1 cellular context compared by ENCODE assay signal in the genomic region with DNA sequence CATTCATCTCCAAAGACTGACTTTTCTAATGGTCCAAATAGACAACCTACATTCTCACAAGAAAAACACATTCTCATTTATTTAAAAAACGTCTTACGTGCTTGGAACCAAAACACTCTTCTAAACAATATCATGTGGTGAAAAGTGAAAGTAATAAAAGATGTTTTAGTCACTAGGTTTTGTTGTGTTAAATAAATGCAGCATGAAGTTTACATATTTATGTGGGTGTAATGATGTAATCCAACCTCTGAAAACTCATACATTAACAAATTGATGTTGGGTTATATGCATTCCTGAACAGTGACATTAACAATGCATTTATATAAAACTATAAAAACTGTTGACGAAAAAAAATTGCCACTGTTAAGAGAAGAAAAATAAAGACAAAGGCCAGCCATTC.
TF ChIP-seq lines count a peak whose summit lies in the region.

No MANE protein-coding gene starts in this region.

TF ChIP-seq in SK-N-SH, 30 proteins besides CTCF, POLR2A, EP300 and RAD21 (continued from another document):
- TF ChIP-seq, protein P1, sequence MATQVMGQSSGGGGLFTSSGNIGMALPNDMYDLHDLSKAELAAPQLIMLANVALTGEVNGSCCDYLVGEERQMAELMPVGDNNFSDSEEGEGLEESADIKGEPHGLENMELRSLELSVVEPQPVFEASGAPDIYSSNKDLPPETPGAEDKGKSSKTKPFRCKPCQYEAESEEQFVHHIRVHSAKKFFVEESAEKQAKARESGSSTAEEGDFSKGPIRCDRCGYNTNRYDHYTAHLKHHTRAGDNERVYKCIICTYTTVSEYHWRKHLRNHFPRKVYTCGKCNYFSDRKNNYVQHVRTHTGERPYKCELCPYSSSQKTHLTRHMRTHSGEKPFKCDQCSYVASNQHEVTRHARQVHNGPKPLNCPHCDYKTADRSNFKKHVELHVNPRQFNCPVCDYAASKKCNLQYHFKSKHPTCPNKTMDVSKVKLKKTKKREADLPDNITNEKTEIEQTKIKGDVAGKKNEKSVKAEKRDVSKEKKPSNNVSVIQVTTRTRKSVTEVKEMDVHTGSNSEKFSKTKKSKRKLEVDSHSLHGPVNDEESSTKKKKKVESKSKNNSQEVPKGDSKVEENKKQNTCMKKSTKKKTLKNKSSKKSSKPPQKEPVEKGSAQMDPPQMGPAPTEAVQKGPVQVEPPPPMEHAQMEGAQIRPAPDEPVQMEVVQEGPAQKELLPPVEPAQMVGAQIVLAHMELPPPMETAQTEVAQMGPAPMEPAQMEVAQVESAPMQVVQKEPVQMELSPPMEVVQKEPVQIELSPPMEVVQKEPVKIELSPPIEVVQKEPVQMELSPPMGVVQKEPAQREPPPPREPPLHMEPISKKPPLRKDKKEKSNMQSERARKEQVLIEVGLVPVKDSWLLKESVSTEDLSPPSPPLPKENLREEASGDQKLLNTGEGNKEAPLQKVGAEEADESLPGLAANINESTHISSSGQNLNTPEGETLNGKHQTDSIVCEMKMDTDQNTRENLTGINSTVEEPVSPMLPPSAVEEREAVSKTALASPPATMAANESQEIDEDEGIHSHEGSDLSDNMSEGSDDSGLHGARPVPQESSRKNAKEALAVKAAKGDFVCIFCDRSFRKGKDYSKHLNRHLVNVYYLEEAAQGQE (IDR thresholded peaks at IDR 0.05; ENCODE audit: low read depth, low read length): no peak
- no peak for TF ChIP-seq GATA2 (CRISPR knock-in tag; IDR thresholded peaks at IDR 0.05)
- TF ChIP-seq FOXM1 (IDR thresholded peaks at IDR 0.05; ENCODE audit: low read depth): no peak
- no peak for TF ChIP-seq EZH2phosphoT487 (IDR thresholded peaks at IDR 0.05; ENCODE audit: borderline replicate concordance, low read depth)
- no peak for TF ChIP-seq JUND (IDR thresholded peaks at IDR 0.05)
